Comparison of ENCODE assay signal across 9 cellular contexts in genomic region chr11:65498977-65499712, GRCh38. TPM values are rescaled to one million over a fixed set of nuclear protein-coding genes. Genes with fewer than 3 reads are reported as not detected.
DNase-seq lines count a peak whose midpoint lies in the region; ATAC-seq, FAIRE-seq and TF ChIP-seq lines count a peak whose summit lies in the region.
"Had no signal": no experiment of that assay in that cellular context is flagged by ENCODE, and none has a peak within 500 bp of the region (broad histone marks: within the 10 kb centered on the region; RNA-seq: fewer than 3 reads in every experiment).

Gene MALAT1, plus strand, starts transcription at chr11:65499045.

- H3K36me3 ChIP-seq in bronchial epithelial cell (ENCODE audit: control insufficient read depth, insufficient read depth, low read length) = peaks cover 11% of the 10 kb centered on the region
- peaks cover 0 to 32% (median 27%) of the 10 kb centered on the region in 6 donors for H3K36me3 ChIP-seq in spleen

- intact Hi-C loops in spleen (cut with DNase I; ENCODE audit: low total_unique reads) = no loop called here

- H3K27me3 ChIP-seq in bronchial epithelial cell (ENCODE audit: control insufficient read depth, insufficient read depth, low read length) (no peaks in the 10 kb centered on the region), spleen (replicated peaks in 1 of 7) (no peaks in the 10 kb centered on the region)

- H3K4me1 ChIP-seq in spleen = peaks cover 20 to 53% (median 39%) of the 10 kb centered on the region in 6 donors

- peak; percentile 100 for TF ChIP-seq POLR2A in spleen (IDR thresholded peaks at IDR 0.05)

- DNase-seq in COR-L47 (lab: John Stamatoyannopoulos, UW) = peak; percentile 94
- DNase-seq in NCI-H2227 (lab: John Stamatoyannopoulos, UW; ENCODE audit: unreplicated experiment) = peak; percentile 97
- peak; percentile 77 for DNase-seq in bronchial epithelial cell (ENCODE audit: low read depth)
- peak; percentile 98 for DNase-seq in inferior parietal cortex (ENCODE audit: extremely low spot score)
- DNase-seq in spleen = peak; percentile 97

- no peak for FAIRE-seq in bronchial epithelial cell (lab: Jason Lieb, UNC)
- FAIRE-seq: colon had no signal

- WGBS in spleen, 5 donors = 0 to 1% (median 0%) methylated on average over 24 of the region's 24 CpGs

- no peak for TF ChIP-seq CTCF in WI38 (IDR thresholded peaks at IDR 0.05; ENCODE audit: low read depth, low read length)
- no peak for TF ChIP-seq CTCF in bronchial epithelial cell (IDR thresholded peaks at IDR 0.05; ENCODE audit: insufficient read depth, low read length, severe bottlenecking)
- peak in 5 of 11 experiments; percentile 4 to 30 (median 15) for TF ChIP-seq CTCF in spleen (IDR thresholded peaks at IDR 0.05 in 8 of 11, conservative IDR thresholded peaks at IDR 0.05 in 3 of 11)

- ATAC-seq in HG02763 (IDR thresholded peaks at IDR 0.05; ENCODE audit: unreplicated experiment) = peak; percentile 28
- ATAC-seq in GM21528 (IDR thresholded peaks at IDR 0.05; ENCODE audit: low FRiP score, unreplicated experiment) = no peak

- H3K9me3 ChIP-seq in spleen = no peaks in the 10 kb centered on the region

- H3K4me3 ChIP-seq in WI38 (ENCODE audit: low read depth, low read length) = peak within 1 kb of the TSS; percentile 98
- peak within 1 kb of the TSS; percentile 50 for H3K4me3 ChIP-seq in bronchial epithelial cell (ENCODE audit: low read depth, low read length)
- H3K4me3 ChIP-seq in spleen = peak within 1 kb of the TSS; percentile 67 to 93 (median 81)

- H3K27ac ChIP-seq in spleen = peak within 1 kb of the TSS; percentile 95 to 100 (median 98)

RNA-seq across cellular contexts. Expression of gene MALAT1, which starts in this region (rescaled TPM):
- 11,095 and 16,401 TPM in 2 replicates for total RNA-seq in bronchial epithelial cell
- total RNA-seq in spleen = over 10,000 TPM; 10,088 to 24,490 (median 13,598) TPM
- polyA plus RNA-seq in spleen = 100 to 1,000 TPM; 111 to 793 (median 171) TPM
